ENCODE assay signal across 19 cellular contexts in genomic region chr1:169295425-169295824, GRCh38.
DNase-seq lines count a peak whose midpoint lies in the region; ATAC-seq and TF ChIP-seq lines count a peak whose summit lies in the region.
"Had no signal": no experiment of that assay in that cellular context is flagged by ENCODE, and none has a peak within 500 bp of the region (broad histone marks: within the 10 kb centered on the region; RNA-seq: fewer than 3 reads in every experiment).

No MANE protein-coding gene starts in this region.

- ATAC-seq in HG03108 (IDR thresholded peaks at IDR 0.05; ENCODE audit: unreplicated experiment): no peak
- no peak for ATAC-seq in CD4-positive, alpha-beta T cell (ENCODE audit: poor library complexity)
- ATAC-seq: CD8-positive, alpha-beta T cell; GM23338; Panc1 had no signal

- DNase-seq in DMS79 treated with DMSO at 0.1 percent for 48 hours (lab: John Stamatoyannopoulos, UW): peak; percentile 40
- DNase-seq in KG1 (lab: John Stamatoyannopoulos, UW): peak; percentile 44
- peak; percentile 12 for DNase-seq in UCSD-AML1 (lab: John Stamatoyannopoulos, UW; ENCODE audit: unreplicated experiment)
- DNase-seq in renal cortical epithelial cell (ENCODE audit: low read depth): peak; percentile 44
- DNase-seq in T-helper 2 cell treated with Interferon-gamma antibody and Interleukin-4, amounts not matched to agents 5 μg/mL and 100 μg/mL, for 36 hours (ENCODE audit: low spot score): no peak
- no peak for DNase-seq in mesenteric fat pad (ENCODE audit: low spot score)
- DNase-seq in CD4-positive, alpha-beta T cell: no peak
- DNase-seq: CD8-positive, alpha-beta T cell; EL; NCI-H1092 treated with DMSO at 0.1 percent for 48 hours; NCI-H1436 treated with DMSO at 0.1 percent for 48 hours; NCI-H1930; NCI-H2227 treated with DMSO at 0.1 percent for 48 hours; NCI-H510A; NCI-H748 treated with DMSO at 0.1 percent for 48 hours; NK-92 treated with Interleukin-12 subunit alpha and Interleukin-12 subunit beta, amount 100 ng/mL, for 24 hours had no signal

- POLR2A ChIA-PET in CD4-positive, alpha-beta T cell (lab: Charles Lee): no interaction called here

- intact Hi-C loops in CD4-positive, alpha-beta T cell (cut with DNase I, micrococcal nuclease): no loop called here

- no peak overlapping the region for H3K27ac Mint-ChIP-seq in T-helper 2 cell treated with Interferon-gamma antibody and Interleukin-4, amounts not matched to agents 5 μg/mL and 100 μg/mL, for 36 hours
- H3K27ac Mint-ChIP-seq in CD4-positive, alpha-beta T cell: no peak overlapping the region
- H3K27ac Mint-ChIP-seq: CD8-positive, alpha-beta T cell; GM23338 had no signal

- no peaks in the 10 kb centered on the region for H3K27me3 ChIP-seq in CD4-positive, alpha-beta T cell (ENCODE audit: control insufficient read depth, insufficient read depth, low read length)

- H3K36me3 Mint-ChIP-seq in T-helper 2 cell treated with Interferon-gamma antibody and Interleukin-4, amounts not matched to agents 5 μg/mL and 100 μg/mL, for 36 hours (ENCODE audit: low read depth): peaks cover 16% of the 10 kb centered on the region
- H3K36me3 Mint-ChIP-seq in CD4-positive, alpha-beta T cell (ENCODE audit: low read depth): peaks cover 50% of the 10 kb centered on the region

- no peaks in the 10 kb centered on the region for H3K9me3 Mint-ChIP-seq in T-helper 2 cell treated with Interferon-gamma antibody and Interleukin-4, amounts not matched to agents 5 μg/mL and 100 μg/mL, for 36 hours
- no peaks in the 10 kb centered on the region for H3K9me3 Mint-ChIP-seq in CD4-positive, alpha-beta T cell
- H3K9me3 Mint-ChIP-seq: CD8-positive, alpha-beta T cell; GM23338 had no signal

- peaks cover 4% of the 10 kb centered on the region for H3K4me1 Mint-ChIP-seq in T-helper 2 cell treated with Interferon-gamma antibody and Interleukin-4, amounts not matched to agents 5 μg/mL and 100 μg/mL, for 36 hours (ENCODE audit: low read depth)
- H3K4me1 Mint-ChIP-seq in CD4-positive, alpha-beta T cell (ENCODE audit: low read depth): no peaks in the 10 kb centered on the region

- no peak for TF ChIP-seq CTCF in CD4-positive, alpha-beta T cell (IDR thresholded peaks at IDR 0.05)

- no peaks in the 10 kb centered on the region for H3K27me3 Mint-ChIP-seq in T-helper 2 cell treated with Interferon-gamma antibody and Interleukin-4, amounts not matched to agents 5 μg/mL and 100 μg/mL, for 36 hours (ENCODE audit: low read depth)
- H3K27me3 Mint-ChIP-seq in CD4-positive, alpha-beta T cell: no peaks in the 10 kb centered on the region

- no peaks in the 10 kb centered on the region for H3K9me3 ChIP-seq in CD4-positive, alpha-beta T cell (ENCODE audit: control insufficient read depth, low read length)

- H3K27ac ChIP-seq in CD4-positive, alpha-beta T cell (ENCODE audit: low read depth, low read length): no peak overlapping the region

- CTCF ChIA-PET in CD4-positive, alpha-beta T cell (lab: Charles Lee): no interaction called here

- H3K4me3 Mint-ChIP-seq in T-helper 2 cell treated with Interferon-gamma antibody and Interleukin-4, amounts not matched to agents 5 μg/mL and 100 μg/mL, for 36 hours: no peak overlapping the region
- no peak overlapping the region for H3K4me3 Mint-ChIP-seq in CD4-positive, alpha-beta T cell
- H3K4me3 Mint-ChIP-seq: CD8-positive, alpha-beta T cell; GM23338 had no signal

Comparison
In these comparisons a context has a peak if more than half of its experiments do, and no peak if none do; other contexts are left out.
1. DNase-seq: peak in DMS79 treated with DMSO at 0.1 percent for 48 hours (single experiment), KG1 (single experiment), UCSD-AML1 (single experiment) and renal cortical epithelial cell (single experiment); none in T-helper 2 cell treated with Interferon-gamma antibody and Interleukin-4, amounts not matched to agents 5 μg/mL and 100 μg/mL, for 36 hours (single experiment), mesenteric fat pad (single experiment) and CD4-positive, alpha-beta T cell (0 of 10).